In the genomic region with DNA sequence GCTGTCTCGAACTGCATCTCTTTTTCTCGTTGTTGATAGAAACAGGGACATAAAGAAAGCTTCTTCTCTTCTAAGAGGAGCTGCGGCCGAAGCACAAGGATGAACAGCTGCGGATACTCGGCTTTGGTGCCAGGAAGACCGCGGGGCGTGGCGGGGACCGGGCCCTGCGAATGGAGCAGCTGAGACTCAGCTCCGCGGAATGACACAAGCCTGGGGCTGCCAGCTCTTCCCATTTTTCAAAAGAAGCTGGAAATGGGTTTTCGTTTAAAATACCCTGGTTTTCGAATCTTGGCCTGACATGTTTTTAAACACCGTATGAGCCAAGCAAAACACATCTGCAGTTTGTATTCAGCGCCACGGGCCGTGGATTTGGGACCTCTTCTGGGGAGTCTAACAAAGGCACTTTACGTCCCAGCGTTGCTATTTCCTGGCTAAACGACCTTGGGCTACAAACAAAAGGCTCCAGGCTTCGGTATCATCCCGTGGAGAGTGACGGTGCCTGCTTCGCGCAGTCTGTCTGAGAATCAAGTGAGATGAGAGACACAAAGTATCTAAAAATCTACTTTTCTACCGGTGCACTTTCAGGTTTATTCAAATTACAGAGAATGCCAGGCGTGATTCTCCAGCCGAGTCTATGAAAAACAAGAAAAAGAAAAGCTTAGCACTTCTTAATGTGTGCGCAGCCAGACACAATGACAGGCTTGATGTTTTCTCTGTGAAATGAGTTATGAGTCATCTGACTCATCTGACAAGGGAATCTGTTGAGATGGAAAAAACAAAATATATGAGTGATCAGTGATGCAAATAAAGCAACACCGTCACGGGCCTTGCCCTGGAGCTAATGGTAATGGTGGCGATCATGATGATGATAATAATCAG, we compare ENCODE assay signal across 13 cellular contexts.
A peak's percentile ranks its signal among the peaks of the same experiment; 100 is the strongest.
DNase-seq lines count a peak whose midpoint lies in the region; ATAC-seq and TF ChIP-seq lines count a peak whose summit lies in the region.
"Had no signal": no experiment of that assay in that cellular context is flagged by ENCODE, and none has a peak within 500 bp of the region (broad histone marks: within the 10 kb centered on the region; RNA-seq: fewer than 3 reads in every experiment).

No MANE protein-coding gene starts in this region.

- H3K36me3 ChIP-seq in gastrocnemius medialis = no peaks in the 10 kb centered on the region

- DNase-seq in DMS153 treated with DMSO at 0.1 percent for 48 hours (lab: John Stamatoyannopoulos, UW; ENCODE audit: unreplicated experiment) (peak; percentile 41), DMS153 (lab: John Stamatoyannopoulos, UW) (no peak), SHP77 (lab: John Stamatoyannopoulos, UW) (peak; percentile 27 to 39), hypothalamus (lab: John Stamatoyannopoulos, UW) (peak in 44 of 51 donors; percentile 8 to 75 (median 46)), sciatic nerve (ENCODE audit: low spot score) (peak; percentile 37), gastrocnemius medialis (no peak), NOMO-1 treated with DMSO at 0.1 percent for 48 hours (lab: John Stamatoyannopoulos, UW; ENCODE audit: unreplicated experiment) (no peak)
- DNase-seq in activated CD8-positive, alpha-beta T cell treated with anti-CD3 and anti-CD28 coated beads, Interleukin-2, amount 10 ng/mL, durations not matched to agents 7 days and 5 days = no peak
- DNase-seq: activated CD4-positive, CD25-positive, alpha-beta regulatory T cell treated with anti-CD3 and anti-CD28 coated beads, Interleukin-2, amount 50 U/mL, for 72 hours; islet precursor cell; Karpas-422; NCI-H2227 treated with DMSO at 0.1 percent for 48 hours; stimulated activated CD4-positive, alpha-beta T cell treated with anti-CD3 and anti-CD28 coated beads, Interleukin-4, amount 100 ng/mL, for 4 hours had no signal

- CTCF ChIA-PET in activated CD8-positive, alpha-beta T cell treated with anti-CD3 and anti-CD28 coated beads, Interleukin-2, amount 10 ng/mL, durations not matched to agents 7 days and 5 days (lab: Charles Lee) = interaction anchor here (1.0 to 1.9 kb wide), 3 partner anchors 9 to 14 kb away, joined by 3 to 6 read pairs (median 3); no protein-coding TSS in a partner anchor

- H3K9me3 ChIP-seq in gastrocnemius medialis = no peaks in the 10 kb centered on the region

- ATAC-seq in sciatic nerve (peak; percentile 73), gastrocnemius medialis (no peak)
- ATAC-seq in activated CD8-positive, alpha-beta T cell treated with anti-CD3 and anti-CD28 coated beads, Interleukin-2, amount 10 ng/mL, durations not matched to agents 7 days and 5 days = no peak

- no peak overlapping the region for H3K4me3 Mint-ChIP-seq in activated CD8-positive, alpha-beta T cell treated with anti-CD3 and anti-CD28 coated beads, Interleukin-2, amount 10 ng/mL, durations not matched to agents 7 days and 5 days

- in situ Hi-C loops in gastrocnemius medialis (cut with MboI; ENCODE audit: low sequenced_read_pairs in 4 of 4) = no loop called here

- peaks cover 0 to 8% (median 6%) of the 10 kb centered on the region in 3 donors for H3K27me3 ChIP-seq in gastrocnemius medialis

- H3K27ac ChIP-seq in gastrocnemius medialis = no peak overlapping the region

- H3K36me3 Mint-ChIP-seq in activated CD8-positive, alpha-beta T cell treated with anti-CD3 and anti-CD28 coated beads, Interleukin-2, amount 10 ng/mL, durations not matched to agents 7 days and 5 days (ENCODE audit: low read depth) = no peaks in the 10 kb centered on the region

- no peaks in the 10 kb centered on the region for H3K4me1 ChIP-seq in gastrocnemius medialis

- H3K4me1 Mint-ChIP-seq in activated CD8-positive, alpha-beta T cell treated with anti-CD3 and anti-CD28 coated beads, Interleukin-2, amount 10 ng/mL, durations not matched to agents 7 days and 5 days (ENCODE audit: low read depth) = no peaks in the 10 kb centered on the region

- H3K27me3 Mint-ChIP-seq in activated CD8-positive, alpha-beta T cell treated with anti-CD3 and anti-CD28 coated beads, Interleukin-2, amount 10 ng/mL, durations not matched to agents 7 days and 5 days (ENCODE audit: low read depth) = no peaks in the 10 kb centered on the region

- no peak for TF ChIP-seq POLR2A in gastrocnemius medialis (IDR thresholded peaks at IDR 0.05)

- POLR2A ChIA-PET in activated CD8-positive, alpha-beta T cell treated with anti-CD3 and anti-CD28 coated beads, Interleukin-2, amount 10 ng/mL, durations not matched to agents 7 days and 5 days (lab: Charles Lee) = no interaction called here

- intact Hi-C loops in sciatic nerve (cut with DNase I) (no loop called here), gastrocnemius medialis (cut with DNase I; ENCODE audit: low total_unique reads) (no loop called here)

- peak overlapping the region in 1 of 4 donors; percentile 5 for H3K4me3 ChIP-seq in gastrocnemius medialis

- no peaks in the 10 kb centered on the region for H3K9me3 Mint-ChIP-seq in activated CD8-positive, alpha-beta T cell treated with anti-CD3 and anti-CD28 coated beads, Interleukin-2, amount 10 ng/mL, durations not matched to agents 7 days and 5 days (ENCODE audit: insufficient read depth)

- TF ChIP-seq CTCF in gastrocnemius medialis (IDR thresholded peaks at IDR 0.05 in 4 of 5, conservative IDR thresholded peaks at IDR 0.05 in 1 of 5) = no peak

- no peak overlapping the region for H3K27ac Mint-ChIP-seq in activated CD8-positive, alpha-beta T cell treated with anti-CD3 and anti-CD28 coated beads, Interleukin-2, amount 10 ng/mL, durations not matched to agents 7 days and 5 days

Comparison
In these comparisons a context has a peak if more than half of its experiments do, and no peak if none do; other contexts are left out.
1. DNase-seq: peak in DMS153 treated with DMSO at 0.1 percent for 48 hours (single experiment), SHP77 (2 of 2), hypothalamus (44 of 51) and sciatic nerve (single experiment); none in DMS153 (single experiment), gastrocnemius medialis (0 of 2), NOMO-1 treated with DMSO at 0.1 percent for 48 hours (single experiment) and activated CD8-positive, alpha-beta T cell treated with anti-CD3 and anti-CD28 coated beads, Interleukin-2, amount 10 ng/mL, durations not matched to agents 7 days and 5 days (single experiment).